In genomic region chr19:40054632-40055031, GRCh38 we compare ENCODE assay signal across 10 cellular contexts. TPM values are rescaled to one million over a fixed set of nuclear protein-coding genes. Genes with fewer than 3 reads are reported as not detected.
DNase-seq lines count a peak whose midpoint lies in the region; ATAC-seq and TF ChIP-seq lines count a peak whose summit lies in the region.
"Had no signal": no experiment of that assay in that cellular context is flagged by ENCODE, and none has a peak within 500 bp of the region (broad histone marks: within the 10 kb centered on the region; RNA-seq: fewer than 3 reads in every experiment).

No MANE protein-coding gene starts in this region.

- H3K4me3 ChIP-seq in A673 (ENCODE audit: low read depth, low read length, poor library complexity, severe bottlenecking) (peak overlapping the region; percentile 82), GM08714 (ENCODE audit: low read length) (peak overlapping the region; percentile 79), kidney epithelial cell (ENCODE audit: low read depth, low read length) (peak overlapping the region; percentile 4), colonic mucosa (no peak overlapping the region)

- POLR2A ChIA-PET in A673 (lab: Charles Lee; ENCODE audit: low non-redundant PET), result no interaction called here

- intact Hi-C loops in A673 (cut with micrococcal nuclease; ENCODE audit: unreplicated experiment), result no loop called here
- intact Hi-C loops in activated T-helper 2 cell treated with anti-CD3 and anti-CD28 coated beads, Interferon-gamma antibody, Interleukin-2, Interleukin-4, amounts not matched to agents 10 μg/mL and 5 μg/mL and 100 μg/mL, durations not matched to agents 14 hours and 24 hours and 36 hours (cut with micrococcal nuclease), result loop anchor here (5.0 kb wide), 1 partner anchor 57 kb away; the partner anchor contains the start of gene ZNF546
- intact Hi-C loops in colonic mucosa (cut with DNase I), result no loop called here

- H3K36me3 ChIP-seq in A673 (ENCODE audit: insufficient read depth, low read length, poor library complexity, severe bottlenecking) (no peaks in the 10 kb centered on the region), kidney epithelial cell (ENCODE audit: control insufficient read depth, insufficient read depth, low read length) (no peaks in the 10 kb centered on the region), colonic mucosa (no peaks in the 10 kb centered on the region)

- CTCF ChIA-PET in A673 (lab: Charles Lee), result interaction anchor here (0.7 kb wide), 1 partner anchor 287 kb away, joined by 10 read pairs; no protein-coding TSS in a partner anchor

- no peak overlapping the region for H3K9ac ChIP-seq in colonic mucosa (ENCODE audit: low read depth in 2 of 2, low read length in 2 of 2)

- H3K27ac ChIP-seq in A673 (ENCODE audit: low read depth, low read length, poor library complexity, severe bottlenecking), result no peak overlapping the region
- no peak overlapping the region for H3K27ac ChIP-seq in colonic mucosa
- H3K27ac ChIP-seq: body of pancreas had no signal

- no peak for TF ChIP-seq CTCF in A673 (conservative IDR thresholded peaks at IDR 0.05; ENCODE audit: low read depth, low read length)
- TF ChIP-seq CTCF in kidney epithelial cell (IDR thresholded peaks at IDR 0.05; ENCODE audit: insufficient read depth, low read length, poor library complexity, severe bottlenecking), result no peak
- no peak for TF ChIP-seq CTCF in colonic mucosa (IDR thresholded peaks at IDR 0.05)

- H3K27me3 ChIP-seq in A673 (replicated peaks; ENCODE audit: insufficient read depth, low read depth, low read length, poor library complexity) (no peaks in the 10 kb centered on the region), kidney epithelial cell (ENCODE audit: control insufficient read depth, insufficient read depth, low read length) (no peaks in the 10 kb centered on the region), colonic mucosa (no peaks in the 10 kb centered on the region)
- H3K27me3 ChIP-seq: body of pancreas had no signal

- H3K27ac Mint-ChIP-seq in activated T-helper 2 cell treated with anti-CD3 and anti-CD28 coated beads, Interferon-gamma antibody, Interleukin-2, Interleukin-4, amounts not matched to agents 10 μg/mL and 5 μg/mL and 100 μg/mL, durations not matched to agents 14 hours and 24 hours and 36 hours, result no peak overlapping the region

- peaks cover 16% of the 10 kb centered on the region for H3K9me3 ChIP-seq in A673 (ENCODE audit: low read depth, low read length, poor library complexity, severe bottlenecking)
- H3K9me3 ChIP-seq in colonic mucosa, result no peaks in the 10 kb centered on the region
- H3K9me3 ChIP-seq: body of pancreas had no signal

- H3K36me3 Mint-ChIP-seq in activated T-helper 2 cell treated with anti-CD3 and anti-CD28 coated beads, Interferon-gamma antibody, Interleukin-2, Interleukin-4, amounts not matched to agents 10 μg/mL and 5 μg/mL and 100 μg/mL, durations not matched to agents 14 hours and 24 hours and 36 hours (ENCODE audit: low read depth), result peaks cover 55% of the 10 kb centered on the region

- ATAC-seq in GM18498 (IDR thresholded peaks at IDR 0.05; ENCODE audit: unreplicated experiment), result no peak
- ATAC-seq: body of pancreas had no signal

- H3K27me3 Mint-ChIP-seq in activated T-helper 2 cell treated with anti-CD3 and anti-CD28 coated beads, Interferon-gamma antibody, Interleukin-2, Interleukin-4, amounts not matched to agents 10 μg/mL and 5 μg/mL and 100 μg/mL, durations not matched to agents 14 hours and 24 hours and 36 hours (ENCODE audit: low read depth), result peaks cover 5% of the 10 kb centered on the region

- H3K4me3 Mint-ChIP-seq in activated T-helper 2 cell treated with anti-CD3 and anti-CD28 coated beads, Interferon-gamma antibody, Interleukin-2, Interleukin-4, amounts not matched to agents 10 μg/mL and 5 μg/mL and 100 μg/mL, durations not matched to agents 14 hours and 24 hours and 36 hours (ENCODE audit: low read depth), result peak overlapping the region; percentile 99

- BruUV-seq in A673 (replicated peaks; lab: Mats Ljungman, UMichigan), result no TSS peak

- H3K4me1 ChIP-seq in A673 (ENCODE audit: insufficient read depth, low read length, poor library complexity, severe bottlenecking), result peaks cover 7% of the 10 kb centered on the region
- peaks cover 5% of the 10 kb centered on the region for H3K4me1 ChIP-seq in colonic mucosa

- H3K4me1 Mint-ChIP-seq in activated T-helper 2 cell treated with anti-CD3 and anti-CD28 coated beads, Interferon-gamma antibody, Interleukin-2, Interleukin-4, amounts not matched to agents 10 μg/mL and 5 μg/mL and 100 μg/mL, durations not matched to agents 14 hours and 24 hours and 36 hours (ENCODE audit: low read depth), result peaks cover 28% of the 10 kb centered on the region

- peaks cover 40% of the 10 kb centered on the region for H3K9me3 Mint-ChIP-seq in activated T-helper 2 cell treated with anti-CD3 and anti-CD28 coated beads, Interferon-gamma antibody, Interleukin-2, Interleukin-4, amounts not matched to agents 10 μg/mL and 5 μg/mL and 100 μg/mL, durations not matched to agents 14 hours and 24 hours and 36 hours

- no peak for DNase-seq in A673 (ENCODE audit: low spot score)
- DNase-seq in activated T-helper 2 cell treated with anti-CD3 and anti-CD28 coated beads, Interferon-gamma antibody, Interleukin-2, Interleukin-4, amounts not matched to agents 10 μg/mL and 5 μg/mL and 100 μg/mL, durations not matched to agents 14 hours and 24 hours and 36 hours (ENCODE audit: low spot score), result no peak
- DNase-seq in kidney epithelial cell (ENCODE audit: low read depth), result no peak
- DNase-seq in SIG-M5 treated with dmso at 0.1 percent for 504 hours (lab: John Stamatoyannopoulos, UW; ENCODE audit: unreplicated experiment), result no peak
- DNase-seq in CD1c-positive myeloid dendritic cell (ENCODE audit: extremely low spot score), result no peak
- DNase-seq in colonic mucosa, result no peak
- DNase-seq: body of pancreas, DMS79 treated with DMSO at 0.1 percent for 48 hours had no signal

RNA-seq across cellular contexts. Expression of gene ZNF780B, which starts 1.4 kb away (rescaled TPM):
- 20.0 and 23.7 TPM in 2 replicates for total RNA-seq in A673 (2021)
- 19.5 and 20.5 TPM in 2 replicates for total RNA-seq in activated T-helper 2 cell treated with anti-CD3 and anti-CD28 coated beads, Interferon-gamma antibody, Interleukin-2, Interleukin-4, amounts not matched to agents 10 μg/mL and 5 μg/mL and 100 μg/mL, durations not matched to agents 14 hours and 24 hours and 36 hours
- 4.1 and 12.4 TPM in 2 replicates for total RNA-seq in kidney epithelial cell
- 10 to 100 TPM; 14.3 to 21.7 TPM for total RNA-seq in colonic mucosa

RNA-seq across cellular contexts. Expression of gene ZNF780A, which starts 36.1 kb away (rescaled TPM):
- total RNA-seq in A673 (2021) (15.9 and 17.5 TPM in 2 replicates), kidney epithelial cell (11.2 and 18.6 TPM in 2 replicates), colonic mucosa (10 to 100 TPM; 13.1 to 13.4 TPM)
- total RNA-seq in activated T-helper 2 cell treated with anti-CD3 and anti-CD28 coated beads, Interferon-gamma antibody, Interleukin-2, Interleukin-4, amounts not matched to agents 10 μg/mL and 5 μg/mL and 100 μg/mL, durations not matched to agents 14 hours and 24 hours and 36 hours, result 19.9 and 21.3 TPM in 2 replicates

RNA-seq across cellular contexts. Expression of gene ZNF546, which starts 57.8 kb away (rescaled TPM):
- total RNA-seq in A673 (2021) (5.5 and 5.6 TPM in 2 replicates), kidney epithelial cell (0.42 and 6.0 TPM in 2 replicates), colonic mucosa (1 to 10 TPM; 1.1 to 1.3 TPM)
- 4.6 and 5.2 TPM in 2 replicates for total RNA-seq in activated T-helper 2 cell treated with anti-CD3 and anti-CD28 coated beads, Interferon-gamma antibody, Interleukin-2, Interleukin-4, amounts not matched to agents 10 μg/mL and 5 μg/mL and 100 μg/mL, durations not matched to agents 14 hours and 24 hours and 36 hours
